ENCODE assay signal across 11 cellular contexts in the genomic region with DNA sequence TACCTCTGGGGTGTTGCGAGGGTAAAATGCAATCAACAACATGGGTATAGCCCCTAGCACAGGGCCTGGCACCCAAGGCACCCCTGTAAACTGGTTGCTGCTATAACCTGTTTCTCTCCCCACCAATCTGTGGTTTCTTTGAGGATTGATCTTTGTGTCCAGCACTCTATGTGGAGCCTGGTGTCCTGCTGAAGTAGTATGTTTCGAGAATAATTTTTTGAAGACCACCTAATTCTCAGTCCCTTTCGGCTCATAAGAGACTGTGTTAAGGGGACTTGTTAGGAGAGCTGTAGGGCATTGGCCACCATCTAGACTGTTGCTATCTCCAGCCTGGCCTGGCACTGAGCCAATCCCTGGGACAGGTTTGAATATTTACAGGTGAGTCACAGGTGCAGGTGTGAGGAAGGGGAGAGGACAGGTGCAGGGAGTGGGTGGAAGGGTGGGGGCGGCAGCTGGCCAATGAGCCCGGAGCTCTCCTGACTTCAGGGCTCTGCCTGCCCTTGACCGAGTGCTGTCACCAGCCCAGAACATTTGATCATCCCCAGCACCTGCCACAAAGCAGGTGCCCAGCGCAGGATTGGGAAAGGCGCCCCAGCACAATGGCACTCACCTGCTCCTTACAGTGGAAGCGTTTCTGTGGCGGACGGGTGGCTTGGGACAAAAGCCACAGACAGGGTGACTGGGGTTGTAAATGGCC. TPM values are rescaled to one million over a fixed set of nuclear protein-coding genes. Genes with fewer than 3 reads are reported as not detected.
DNase-seq lines count a peak whose midpoint lies in the region; ATAC-seq and TF ChIP-seq lines count a peak whose summit lies in the region.
"Had no signal": no experiment of that assay in that cellular context is flagged by ENCODE, and none has a peak within 500 bp of the region (broad histone marks: within the 10 kb centered on the region; RNA-seq: fewer than 3 reads in every experiment).

No MANE protein-coding gene starts in this region.

- peak overlapping the region in 3 of 5 experiments; percentile 38 to 84 (median 73) for H3K27ac Mint-ChIP-seq in brain
- H3K27ac Mint-ChIP-seq: activated naive CD4-positive, alpha-beta T cell treated with anti-CD3 and anti-CD28 coated beads, Interleukin-2, amount 10 ng/mL, durations not matched to agents 7 days and 5 days; stimulated activated naive CD8-positive, alpha-beta T cell treated with anti-CD3 and anti-CD28 coated beads, Interleukin-15, Interleukin-2, amounts not matched to agents 100 ng/mL and 50 ng/mL, for 24 hours had no signal

- H3K4me1 Mint-ChIP-seq in brain, result peaks cover 43% of the 10 kb centered on the region

- intact Hi-C loops in ascending aorta (cut with DNase I), result no loop called here

- peaks cover 66% of the 10 kb centered on the region for H3K4me1 ChIP-seq in mucosa of stomach (ENCODE audit: control insufficient read depth, insufficient read depth, low read length)
- peaks cover 0 to 4% of the 10 kb centered on the region in 2 donors for H3K4me1 ChIP-seq in ascending aorta

- peak overlapping the region; percentile 19 for H3K9ac ChIP-seq in mucosa of stomach (ENCODE audit: low read length)

- no peak overlapping the region for H3K4me3 ChIP-seq in mucosa of stomach (ENCODE audit: low read length)
- no peak overlapping the region for H3K4me3 ChIP-seq in ascending aorta

- no peak overlapping the region for H3K4me3 Mint-ChIP-seq in brain
- H3K4me3 Mint-ChIP-seq: activated naive CD4-positive, alpha-beta T cell treated with anti-CD3 and anti-CD28 coated beads, Interleukin-2, amount 10 ng/mL, durations not matched to agents 7 days and 5 days; stimulated activated naive CD8-positive, alpha-beta T cell treated with anti-CD3 and anti-CD28 coated beads, Interleukin-15, Interleukin-2, amounts not matched to agents 100 ng/mL and 50 ng/mL, for 24 hours had no signal

- H3K27ac ChIP-seq in ascending aorta, result no peak overlapping the region
- H3K27ac ChIP-seq: HL-60 had no signal

- no peaks in the 10 kb centered on the region for H3K27me3 Mint-ChIP-seq in brain
- H3K27me3 Mint-ChIP-seq: stimulated activated naive CD8-positive, alpha-beta T cell treated with anti-CD3 and anti-CD28 coated beads, Interleukin-15, Interleukin-2, amounts not matched to agents 100 ng/mL and 50 ng/mL, for 24 hours had no signal

- no peaks in the 10 kb centered on the region for H3K36me3 ChIP-seq in mucosa of stomach (ENCODE audit: control insufficient read depth, insufficient read depth, low read length)
- peaks cover 21 to 23% of the 10 kb centered on the region in 2 donors for H3K36me3 ChIP-seq in ascending aorta

- TF ChIP-seq CTCF in brain (conservative IDR thresholded peaks at IDR 0.05), result no peak
- TF ChIP-seq CTCF in ascending aorta (IDR thresholded peaks at IDR 0.05), result no peak

- H3K9me3 ChIP-seq in mucosa of stomach (ENCODE audit: control insufficient read depth, low read length), result no peaks in the 10 kb centered on the region
- no peaks in the 10 kb centered on the region for H3K9me3 ChIP-seq in ascending aorta

- no peak for ATAC-seq in HG03378 (IDR thresholded peaks at IDR 0.05; ENCODE audit: unreplicated experiment)

- no peaks in the 10 kb centered on the region for H3K27me3 ChIP-seq in mucosa of stomach (ENCODE audit: control insufficient read depth, insufficient read depth, low read length)
- no peaks in the 10 kb centered on the region for H3K27me3 ChIP-seq in ascending aorta

- H3K9me3 Mint-ChIP-seq in brain, result no peaks in the 10 kb centered on the region
- H3K9me3 Mint-ChIP-seq: activated naive CD4-positive, alpha-beta T cell treated with anti-CD3 and anti-CD28 coated beads, Interleukin-2, amount 10 ng/mL, durations not matched to agents 7 days and 5 days; stimulated activated naive CD8-positive, alpha-beta T cell treated with anti-CD3 and anti-CD28 coated beads, Interleukin-15, Interleukin-2, amounts not matched to agents 100 ng/mL and 50 ng/mL, for 24 hours had no signal

- DNase-seq in DMS53 (lab: John Stamatoyannopoulos, UW), result peak; percentile 100
- peak; percentile 82 for DNase-seq in NCI-H2081 treated with DMSO at 0.1 percent for 48 hours (lab: John Stamatoyannopoulos, UW)
- DNase-seq in GM03348 (ENCODE audit: low spot score), result no peak
- no peak for DNase-seq in cerebellar nuclear complex (lab: John Stamatoyannopoulos, UW)
- DNase-seq in ascending aorta (ENCODE audit: low spot score in 2 of 2), result no peak

- H3K36me3 Mint-ChIP-seq in brain, result no peaks in the 10 kb centered on the region

RNA-seq across cellular contexts. Expression of a gene that starts 8.1 kb away (rescaled TPM):
- polyA plus RNA-seq in brain (ENCODE audit: insufficient read depth, low read depth, low replicate concordance), result 0.14 TPM
- total RNA-seq in ascending aorta, result not detected

RNA-seq across cellular contexts. Expression of a gene that starts 12.7 kb away (rescaled TPM):
- 1.4 TPM for polyA plus RNA-seq in brain (ENCODE audit: insufficient read depth, low read depth, low replicate concordance)
- total RNA-seq in ascending aorta, result 26.3 TPM

RNA-seq across cellular contexts. Expression of a gene that starts 20.2 kb away (rescaled TPM):
- polyA plus RNA-seq in brain (ENCODE audit: insufficient read depth, low read depth, low replicate concordance), result 75.9 TPM
- total RNA-seq in ascending aorta, result 21.3 TPM

RNA-seq across cellular contexts. Expression of a gene that starts 32.1 kb away (rescaled TPM):
- polyA plus RNA-seq in brain (ENCODE audit: insufficient read depth, low read depth, low replicate concordance), result 73.1 TPM
- total RNA-seq in ascending aorta, result 0.53 TPM

Comparison
In these comparisons a context has a peak if more than half of its experiments do, and no peak if none do; other contexts are left out.
1. DNase-seq: peak in DMS53 (single experiment) and NCI-H2081 treated with DMSO at 0.1 percent for 48 hours (single experiment); none in GM03348 (single experiment), cerebellar nuclear complex (0 of 2) and ascending aorta (0 of 2).